22 cellular contexts compared by ENCODE assay signal in genomic region chr11:80995523-80995922, GRCh38.
"Had no signal": no experiment of that assay in that cellular context is flagged by ENCODE, and none has a peak within 500 bp of the region (broad histone marks: within the 10 kb centered on the region; RNA-seq: fewer than 3 reads in every experiment).

No MANE protein-coding gene starts in this region.

- H3K27me3 ChIP-seq: Peyer's patch, SJCRH30 had no signal

- DNase-seq: Kasumi-1; MM.1S; NCI-H1092 treated with DMSO at 0.1 percent for 48 hours; NCI-H1436 treated with DMSO at 0.1 percent for 48 hours; NCI-H1694; NCI-H187 treated with DMSO at 0.1 percent for 48 hours; NCI-H2029 treated with DMSO at 0.1 percent for 48 hours; NCI-H2171 treated with DMSO at 0.1 percent for 48 hours; NCI-H345; NCI-H446 treated with DMSO at 0.1 percent for 48 hours; NCI-H510A treated with DMSO at 0.1 percent for 48 hours; NCI-H526; NCI-H82; NK-92 treated with Interleukin-12 subunit alpha and Interleukin-12 subunit beta, amount 100 ng/mL, for 24 hours; OCI-M1; Peyer's patch; SHP77 treated with DMSO at 0.1 percent for 48 hours; SJCRH30 had no signal

- H3K4me3 ChIP-seq: PC-9, Peyer's patch, SJCRH30 had no signal

- H3K9me3 ChIP-seq: Peyer's patch, SJCRH30 had no signal

- H3K4me1 ChIP-seq: Peyer's patch, SJCRH30 had no signal

- H3K27ac ChIP-seq: KMS-11, PC-9, Peyer's patch, SJCRH30 had no signal

- H3K36me3 ChIP-seq: Peyer's patch, SJCRH30 had no signal

- ATAC-seq: Right ventricle myocardium inferior, SK-N-SH treated with all-trans-retinoic acid at 6 μM for 48 hours had no signal

- H3K9ac ChIP-seq: KMS-11 had no signal

- H3K4me2 ChIP-seq: KMS-11, PC-9 had no signal

- H2AFZ ChIP-seq: PC-9 had no signal
